In the genomic region with DNA sequence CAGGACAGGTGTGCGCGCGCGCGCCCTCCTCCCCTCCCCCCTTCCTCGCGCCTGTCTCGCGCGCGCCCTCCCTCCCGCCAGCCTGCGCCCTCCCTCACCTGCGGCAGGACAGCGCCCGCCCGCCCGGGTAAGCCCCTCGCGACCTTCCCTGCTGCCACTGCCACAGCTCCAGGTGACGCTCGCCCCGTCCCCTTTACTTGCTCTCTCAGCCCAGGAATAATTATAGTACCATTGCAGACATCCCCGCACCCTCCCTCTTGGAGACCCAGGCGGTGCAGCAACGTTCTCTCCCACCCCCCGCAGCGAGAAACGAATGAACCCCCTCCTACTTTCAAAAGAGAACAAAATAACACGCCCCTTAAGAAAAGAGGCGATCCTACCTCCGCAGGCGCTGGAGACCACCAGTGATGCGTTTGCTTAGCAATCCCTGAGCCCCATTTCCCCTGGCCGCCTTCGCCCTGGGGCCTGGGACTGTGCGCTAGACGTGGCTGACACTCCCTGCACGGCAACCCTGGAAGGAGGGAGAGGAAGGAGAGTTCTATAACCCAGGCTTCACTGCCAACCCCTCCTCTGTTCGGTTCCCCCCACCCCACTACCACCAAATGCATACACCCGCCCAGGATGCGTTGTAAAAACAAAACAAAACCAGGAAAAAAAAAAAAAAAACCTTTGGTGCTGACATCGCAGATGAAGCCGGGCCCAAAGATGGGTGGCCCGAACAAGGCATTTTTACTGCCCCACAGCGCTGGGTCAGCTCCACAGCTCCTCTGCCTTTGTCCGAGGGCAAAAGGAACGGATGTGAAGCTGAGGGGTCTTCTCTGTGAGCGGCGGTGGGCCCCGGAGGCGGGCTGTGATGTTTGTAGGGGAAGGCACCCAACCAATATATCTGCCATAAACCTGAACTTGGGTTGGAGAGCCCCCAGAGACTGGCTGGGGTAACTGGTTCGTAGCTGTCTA, we compare ENCODE assay signal across 8 cellular contexts. TPM values are rescaled to one million over a fixed set of nuclear protein-coding genes. Genes with fewer than 3 reads are reported as not detected.
DNase-seq lines count a peak whose midpoint lies in the region; ATAC-seq and TF ChIP-seq lines count a peak whose summit lies in the region.

No MANE protein-coding gene starts in this region.

- H3K4me1 ChIP-seq in BE2C (no peaks in the 10 kb centered on the region), H9 (ENCODE audit: insufficient read depth, low read length) (peaks cover 5% of the 10 kb centered on the region; the same call in 1 of the 2 replicates), mononuclear cell (ENCODE audit: insufficient read depth, low read length) (peaks cover 45% of the 10 kb centered on the region), upper lobe of right lung (peaks cover 42% of the 10 kb centered on the region)

- peaks cover 92% of the 10 kb centered on the region for H3K27me3 Mint-ChIP-seq in H9 (ENCODE audit: low read depth)

- no peak overlapping the region for H2BK120ac ChIP-seq in H9 (ENCODE audit: low read depth, low read length, poor library complexity, severe bottlenecking)

- H3K36me3 Mint-ChIP-seq in H9 (ENCODE audit: insufficient read depth in 1 of 3, low read depth in 3 of 3) = no peaks in the 10 kb centered on the region

- H3K4me1 Mint-ChIP-seq in H9 = peaks cover 40 to 42% of the 10 kb centered on the region in 2 experiments

- no peak for TF ChIP-seq CTCF in BE2C (IDR thresholded peaks at IDR 0.05; ENCODE audit: low read depth, low read length)
- TF ChIP-seq CTCF in H9 (conservative IDR thresholded peaks at IDR 0.05) = no peak
- peak in 1 of 56 donors; percentile 1 for TF ChIP-seq CTCF in dorsolateral prefrontal cortex (IDR thresholded peaks at IDR 0.05 in 54 of 56, conservative IDR thresholded peaks at IDR 0.05 in 2 of 56; ENCODE audit: low read depth in 1 of 56, partially characterized antibody in 56 of 56)
- TF ChIP-seq CTCF in upper lobe of right lung (IDR thresholded peaks at IDR 0.05) = no peak

- WGBS in H9 (ENCODE audit: extremely low coverage, insufficient read length, low lambda C conversion rate) = no CpG with 5 or more reads among the region's 53 CpGs

- H3K23ac ChIP-seq in H9 (ENCODE audit: insufficient read length, low read depth, low read length) = no peak overlapping the region

- H4K91ac ChIP-seq in H9 (ENCODE audit: insufficient read length, low read depth, low read length) = no peak overlapping the region

- no peak overlapping the region for H3T11ph ChIP-seq in H9 (ENCODE audit: low read length)

- no peak overlapping the region for H3K4ac ChIP-seq in H9 (ENCODE audit: low read depth, low read length)

- H3K4me2 ChIP-seq in H9 (ENCODE audit: insufficient read depth, insufficient read length, low read length) = peak overlapping the region; percentile 92

- no peak overlapping the region for H2BK5ac ChIP-seq in H9 (ENCODE audit: insufficient read length, low read length)

- H3K9me3 ChIP-seq in BE2C (no peaks in the 10 kb centered on the region), H9 (ENCODE audit: control insufficient read depth, low read depth, low read length) (no peaks in the 10 kb centered on the region), mononuclear cell (ENCODE audit: low read depth, low read length) (no peaks in the 10 kb centered on the region), upper lobe of right lung (no peaks in the 10 kb centered on the region)

- H3K4me3 Mint-ChIP-seq in H9 = peak overlapping the region; percentile 83 to 93

- H4K5ac ChIP-seq in H9 (ENCODE audit: insufficient read length, low read depth, low read length) = no peak overlapping the region

- no peak overlapping the region for H2AFZ ChIP-seq in H9 (ENCODE audit: low read length)

- H2BK12ac ChIP-seq in H9 (ENCODE audit: insufficient read length, low read depth, low read length) = no peak overlapping the region

- H3K27ac Mint-ChIP-seq in H9 = peak overlapping the region in 2 of 3 experiments; percentile 28 to 38; a peak in 1 of 7 replicates

- H3K27ac ChIP-seq in H9 (ENCODE audit: insufficient read length, low read depth, low read length) (no peak overlapping the region), dorsolateral prefrontal cortex (peak overlapping the region; percentile 85 to 100 (median 98)), upper lobe of right lung (peak overlapping the region; percentile 99)

- no peaks in the 10 kb centered on the region for H3K79me1 ChIP-seq in H9 (ENCODE audit: insufficient read depth, low read depth, low read length, poor library complexity, severe bottlenecking)

- no peak for ATAC-seq in upper lobe of right lung
- ATAC-seq in GM19351 (IDR thresholded peaks at IDR 0.05; ENCODE audit: unreplicated experiment) = no peak
- ATAC-seq in GM19452 (IDR thresholded peaks at IDR 0.05; ENCODE audit: unreplicated experiment) = no peak

- no peak overlapping the region for H2BK20ac ChIP-seq in H9 (ENCODE audit: low read depth, low read length, poor library complexity, severe bottlenecking)

- H3K27me3 ChIP-seq in BE2C = peaks cover 32% of the 10 kb centered on the region
- peaks cover 45% of the 10 kb centered on the region for H3K27me3 ChIP-seq in H9 (ENCODE audit: insufficient read depth, low read length)
- H3K27me3 ChIP-seq in dorsolateral prefrontal cortex = no peaks in the 10 kb centered on the region
- peaks cover 54% of the 10 kb centered on the region for H3K27me3 ChIP-seq in mononuclear cell (ENCODE audit: insufficient read depth, low read length)
- H3K27me3 ChIP-seq in upper lobe of right lung = no peaks in the 10 kb centered on the region

- intact Hi-C loops in dorsolateral prefrontal cortex (cut with DNase I) = loop anchor here in 1 of 2 donors (5.0 kb wide), 2 partner anchors 34 to 66 kb away; partner anchors contain the start of gene NRG2
- intact Hi-C loops in upper lobe of right lung (cut with DNase I) = no loop called here

- no peak overlapping the region for H3K14ac ChIP-seq in H9 (ENCODE audit: insufficient read depth, low read length)

- DNase-seq in BE2C (peak; percentile 28), H9 (peak; percentile 56), T-helper 9 cell (peak; percentile 17), dorsolateral prefrontal cortex (peak in 6 of 10 donors; percentile 13 to 52 (median 30)), upper lobe of right lung (peak; percentile 68)

- H3K36me3 ChIP-seq in BE2C = no peaks in the 10 kb centered on the region
- H3K36me3 ChIP-seq in upper lobe of right lung = no peaks in the 10 kb centered on the region

- H2BK15ac ChIP-seq in H9 (ENCODE audit: low read depth, low read length) = no peak overlapping the region

- H3K18ac ChIP-seq in H9 (ENCODE audit: insufficient read length, low read depth, low read length) = no peak overlapping the region

- H4K20me1 ChIP-seq in H9 (ENCODE audit: control insufficient read depth, insufficient read depth, insufficient read length) = no peaks in the 10 kb centered on the region

- H3K9ac ChIP-seq in H9 (ENCODE audit: extremely low read depth, insufficient read length, low read length) = no peak overlapping the region

- H2AK5ac ChIP-seq in H9 (ENCODE audit: insufficient read length, low read length) = no peak overlapping the region

- no peaks in the 10 kb centered on the region; a peak in 1 of 5 replicates for H3K9me3 Mint-ChIP-seq in H9

- H4K8ac ChIP-seq in H9 (replicated peaks; ENCODE audit: insufficient read length, low read depth, low read length) = no peak overlapping the region

- no peak overlapping the region for H3K56ac ChIP-seq in H9 (ENCODE audit: insufficient read length, low read depth, low read length)

- no peaks in the 10 kb centered on the region for H3K79me2 ChIP-seq in H9 (ENCODE audit: insufficient read depth, low read length)

- peaks cover 27% of the 10 kb centered on the region for H3K23me2 ChIP-seq in H9 (ENCODE audit: insufficient read length, low read depth, low read length, poor library complexity, severe bottlenecking)

- peak overlapping the region; percentile 78 for H3K4me3 ChIP-seq in BE2C (ENCODE audit: low read depth, low read length)
- peak overlapping the region; percentile 45 to 90 (median 78) for H3K4me3 ChIP-seq in dorsolateral prefrontal cortex
- H3K4me3 ChIP-seq in mononuclear cell (ENCODE audit: low read length) = peak overlapping the region; percentile 50
- peak overlapping the region; percentile 72 for H3K4me3 ChIP-seq in upper lobe of right lung

RNA-seq across cellular contexts. Expression of gene PURA, which starts 5.5 kb away (rescaled TPM):
- 36.3 TPM for polyA plus RNA-seq in BE2C (2012; ENCODE audit: insufficient read depth, insufficient read length, low read depth)
- total RNA-seq in H9 (2021) = 3.3 and 3.6 TPM in 2 replicates
- 100 to 1,000 TPM in 10 of 120 experiments, 10 to 100 TPM in 110; 69.0 to 107 (median 89.1) TPM for total RNA-seq in dorsolateral prefrontal cortex
- 6.5 TPM for total RNA-seq in mononuclear cell
- total RNA-seq in upper lobe of right lung = 31.5 TPM

RNA-seq across cellular contexts. Expression of gene IGIP, which starts 17.4 kb away (rescaled TPM):
- 4.0 TPM for polyA plus RNA-seq in BE2C (2012; ENCODE audit: insufficient read depth, insufficient read length, low read depth)
- 0.52 and 0.53 TPM in 2 replicates for total RNA-seq in H9 (2021)
- total RNA-seq in dorsolateral prefrontal cortex = 10 to 100 TPM; 44.5 to 79.9 (median 61.8) TPM
- 2.3 TPM for total RNA-seq in mononuclear cell
- 17.3 TPM for total RNA-seq in upper lobe of right lung

Comparison
In these comparisons a context has a peak if more than half of its experiments do, and no peak if none do; other contexts are left out.
1. DNase-seq: peak in every context shown above with its lines; median percentile 68 in upper lobe of right lung; 56 in H9; 30 in dorsolateral prefrontal cortex; 28 in BE2C; 17 in T-helper 9 cell.